Comparison of ENCODE assay signal across 1 cellular context in the genomic region with DNA sequence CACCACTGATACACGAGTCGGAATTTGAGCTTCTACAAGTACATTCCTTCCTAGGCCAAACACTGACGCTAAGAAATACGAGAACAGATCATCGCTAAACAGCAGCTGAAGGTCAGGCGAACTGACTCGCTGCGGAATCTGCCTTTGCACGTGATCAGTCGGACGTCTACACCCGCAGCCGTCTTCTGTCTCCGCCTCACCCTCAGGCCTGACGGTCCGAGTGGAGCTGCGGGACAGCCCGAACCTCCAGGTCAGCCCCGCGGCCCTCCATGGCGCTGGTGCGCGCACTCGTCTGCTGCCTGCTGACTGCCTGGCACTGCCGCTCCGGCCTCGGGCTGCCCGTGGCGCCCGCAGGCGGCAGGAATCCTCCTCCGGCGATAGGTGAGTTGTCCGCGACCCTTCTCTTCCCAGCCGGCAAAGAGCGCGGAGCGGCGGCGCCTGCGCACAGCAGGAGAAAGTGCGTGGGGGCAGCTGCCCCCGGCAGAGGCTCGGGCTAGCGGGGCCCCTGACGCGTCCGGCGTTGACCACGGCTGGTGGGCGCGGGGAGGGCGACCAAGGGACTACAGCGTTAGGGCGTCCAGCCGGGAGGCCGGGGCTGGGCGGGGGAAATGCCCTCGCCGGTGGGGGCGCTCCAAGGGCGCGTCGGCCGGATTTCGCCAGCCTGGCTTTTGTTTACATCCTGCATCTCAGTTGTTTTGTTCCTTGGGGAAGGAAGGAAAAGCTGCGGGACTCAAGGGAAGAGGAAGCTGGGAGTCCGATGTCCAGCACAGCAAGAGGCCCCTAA.
TF ChIP-seq lines count a peak whose summit lies in the region.

A gene with protein sequence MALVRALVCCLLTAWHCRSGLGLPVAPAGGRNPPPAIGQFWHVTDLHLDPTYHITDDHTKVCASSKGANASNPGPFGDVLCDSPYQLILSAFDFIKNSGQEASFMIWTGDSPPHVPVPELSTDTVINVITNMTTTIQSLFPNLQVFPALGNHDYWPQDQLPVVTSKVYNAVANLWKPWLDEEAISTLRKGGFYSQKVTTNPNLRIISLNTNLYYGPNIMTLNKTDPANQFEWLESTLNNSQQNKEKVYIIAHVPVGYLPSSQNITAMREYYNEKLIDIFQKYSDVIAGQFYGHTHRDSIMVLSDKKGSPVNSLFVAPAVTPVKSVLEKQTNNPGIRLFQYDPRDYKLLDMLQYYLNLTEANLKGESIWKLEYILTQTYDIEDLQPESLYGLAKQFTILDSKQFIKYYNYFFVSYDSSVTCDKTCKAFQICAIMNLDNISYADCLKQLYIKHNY (plus strand): TSS at position 181 of the 784 bp plus-strand sequence. CDS start 89 bp downstream, at position 270.

TF ChIP-seq in HepG2, 621 proteins besides CTCF, POLR2A, EP300 and RAD21 (continued from another document and continues in another):
- TF ChIP-seq, protein P1, sequence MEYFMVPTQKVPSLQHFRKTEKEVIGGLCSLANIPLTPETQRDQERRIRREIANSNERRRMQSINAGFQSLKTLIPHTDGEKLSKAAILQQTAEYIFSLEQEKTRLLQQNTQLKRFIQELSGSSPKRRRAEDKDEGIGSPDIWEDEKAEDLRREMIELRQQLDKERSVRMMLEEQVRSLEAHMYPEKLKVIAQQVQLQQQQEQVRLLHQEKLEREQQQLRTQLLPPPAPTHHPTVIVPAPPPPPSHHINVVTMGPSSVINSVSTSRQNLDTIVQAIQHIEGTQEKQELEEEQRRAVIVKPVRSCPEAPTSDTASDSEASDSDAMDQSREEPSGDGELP (IDR thresholded peaks at IDR 0.05; ENCODE audit: borderline replicate concordance, low read depth) = no peak; the same call in 1 of the 2 replicates
- TF ChIP-seq ZNF263 (CRISPR knock-in tag; IDR thresholded peaks at IDR 0.05) (no peak; the same call in 1 of the 2 replicates), YY1 (IDR thresholded peaks at IDR 0.05; ENCODE audit: insufficient read depth, insufficient replicate concordance, low read depth, low read length) (peak; percentile 82), ZNF510 (CRISPR knock-in tag; IDR thresholded peaks at IDR 0.05; ENCODE audit: low read depth) (peak; percentile 83; the same call in 1 of the 2 replicates), PLRG1 (conservative IDR thresholded peaks at IDR 0.05) (no peak), ZFP90 (CRISPR knock-in tag; IDR thresholded peaks at IDR 0.05; ENCODE audit: borderline replicate concordance) (peak; percentile 89; the same call in 1 of the 2 replicates), MAZ (IDR thresholded peaks at IDR 0.05; ENCODE audit: borderline replicate concordance, low read depth, low read length) (peak; percentile 86; the same call in 1 of the 2 replicates), MAZ (CRISPR knock-in tag; IDR thresholded peaks at IDR 0.05; ENCODE audit: low read depth) (peak; percentile 97), ZNF879 (CRISPR knock-in tag; IDR thresholded peaks at IDR 0.05) (peak; percentile 93), ZNF616 (CRISPR knock-in tag; IDR thresholded peaks at IDR 0.05; ENCODE audit: low read depth) (peak; percentile 94), FOSL2 (CRISPR knock-in tag; IDR thresholded peaks at IDR 0.05) (peak; percentile 71), ZNF251 (CRISPR knock-in tag; IDR thresholded peaks at IDR 0.05) (no peak), HDAC2 (CRISPR knock-in tag; IDR thresholded peaks at IDR 0.05) (peak; percentile 86), MED13 (CRISPR knock-in tag; IDR thresholded peaks at IDR 0.05) (peak; percentile 32; the same call in 1 of the 2 replicates), ZNF484 (CRISPR knock-in tag; IDR thresholded peaks at IDR 0.05; ENCODE audit: borderline replicate concordance, low read depth) (no peak)
- TF ChIP-seq, protein P2, sequence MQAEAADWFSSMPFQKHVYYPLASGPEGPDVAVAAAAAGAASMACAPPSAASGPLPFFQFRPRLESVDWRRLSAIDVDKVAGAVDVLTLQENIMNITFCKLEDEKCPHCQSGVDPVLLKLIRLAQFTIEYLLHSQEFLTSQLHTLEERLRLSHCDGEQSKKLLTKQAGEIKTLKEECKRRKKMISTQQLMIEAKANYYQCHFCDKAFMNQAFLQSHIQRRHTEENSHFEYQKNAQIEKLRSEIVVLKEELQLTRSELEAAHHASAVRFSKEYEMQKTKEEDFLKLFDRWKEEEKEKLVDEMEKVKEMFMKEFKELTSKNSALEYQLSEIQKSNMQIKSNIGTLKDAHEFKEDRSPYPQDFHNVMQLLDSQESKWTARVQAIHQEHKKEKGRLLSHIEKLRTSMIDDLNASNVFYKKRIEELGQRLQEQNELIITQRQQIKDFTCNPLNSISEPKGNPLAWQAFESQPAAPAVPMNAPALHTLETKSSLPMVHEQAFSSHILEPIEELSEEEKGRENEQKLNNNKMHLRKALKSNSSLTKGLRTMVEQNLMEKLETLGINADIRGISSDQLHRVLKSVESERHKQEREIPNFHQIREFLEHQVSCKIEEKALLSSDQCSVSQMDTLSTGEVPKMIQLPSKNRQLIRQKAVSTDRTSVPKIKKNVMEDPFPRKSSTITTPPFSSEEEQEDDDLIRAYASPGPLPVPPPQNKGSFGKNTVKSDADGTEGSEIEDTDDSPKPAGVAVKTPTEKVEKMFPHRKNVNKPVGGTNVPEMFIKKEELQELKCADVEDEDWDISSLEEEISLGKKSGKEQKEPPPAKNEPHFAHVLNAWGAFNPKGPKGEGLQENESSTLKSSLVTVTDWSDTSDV (CRISPR knock-in tag; IDR thresholded peaks at IDR 0.05) = no peak; the same call in 1 of the 2 replicates
- TF ChIP-seq, protein P3, sequence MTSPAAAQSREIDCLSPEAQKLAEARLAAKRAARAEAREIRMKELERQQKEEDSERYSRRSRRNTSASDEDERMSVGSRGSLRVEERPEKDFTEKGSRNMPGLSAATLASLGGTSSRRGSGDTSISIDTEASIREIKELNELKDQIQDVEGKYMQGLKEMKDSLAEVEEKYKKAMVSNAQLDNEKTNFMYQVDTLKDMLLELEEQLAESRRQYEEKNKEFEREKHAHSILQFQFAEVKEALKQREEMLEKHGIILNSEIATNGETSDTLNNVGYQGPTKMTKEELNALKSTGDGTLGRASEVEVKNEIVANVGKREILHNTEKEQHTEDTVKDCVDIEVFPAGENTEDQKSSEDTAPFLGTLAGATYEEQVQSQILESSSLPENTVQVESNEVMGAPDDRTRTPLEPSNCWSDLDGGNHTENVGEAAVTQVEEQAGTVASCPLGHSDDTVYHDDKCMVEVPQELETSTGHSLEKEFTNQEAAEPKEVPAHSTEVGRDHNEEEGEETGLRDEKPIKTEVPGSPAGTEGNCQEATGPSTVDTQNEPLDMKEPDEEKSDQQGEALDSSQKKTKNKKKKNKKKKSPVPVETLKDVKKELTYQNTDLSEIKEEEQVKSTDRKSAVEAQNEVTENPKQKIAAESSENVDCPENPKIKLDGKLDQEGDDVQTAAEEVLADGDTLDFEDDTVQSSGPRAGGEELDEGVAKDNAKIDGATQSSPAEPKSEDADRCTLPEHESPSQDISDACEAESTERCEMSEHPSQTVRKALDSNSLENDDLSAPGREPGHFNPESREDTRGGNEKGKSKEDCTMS (CRISPR knock-in tag; conservative IDR thresholded peaks at IDR 0.05) = no peak
- TF ChIP-seq, protein P4, sequence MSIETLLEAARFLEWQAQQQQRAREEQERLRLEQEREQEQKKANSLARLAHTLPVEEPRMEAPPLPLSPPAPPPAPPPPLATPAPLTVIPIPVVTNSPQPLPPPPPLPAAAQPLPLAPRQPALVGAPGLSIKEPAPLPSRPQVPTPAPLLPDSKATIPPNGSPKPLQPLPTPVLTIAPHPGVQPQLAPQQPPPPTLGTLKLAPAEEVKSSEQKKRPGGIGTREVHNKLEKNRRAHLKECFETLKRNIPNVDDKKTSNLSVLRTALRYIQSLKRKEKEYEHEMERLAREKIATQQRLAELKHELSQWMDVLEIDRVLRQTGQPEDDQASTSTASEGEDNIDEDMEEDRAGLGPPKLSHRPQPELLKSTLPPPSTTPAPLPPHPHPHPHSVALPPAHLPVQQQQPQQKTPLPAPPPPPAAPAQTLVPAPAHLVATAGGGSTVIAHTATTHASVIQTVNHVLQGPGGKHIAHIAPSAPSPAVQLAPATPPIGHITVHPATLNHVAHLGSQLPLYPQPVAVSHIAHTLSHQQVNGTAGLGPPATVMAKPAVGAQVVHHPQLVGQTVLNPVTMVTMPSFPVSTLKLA (IDR thresholded peaks at IDR 0.05) = no peak
- TF ChIP-seq, protein P5, sequence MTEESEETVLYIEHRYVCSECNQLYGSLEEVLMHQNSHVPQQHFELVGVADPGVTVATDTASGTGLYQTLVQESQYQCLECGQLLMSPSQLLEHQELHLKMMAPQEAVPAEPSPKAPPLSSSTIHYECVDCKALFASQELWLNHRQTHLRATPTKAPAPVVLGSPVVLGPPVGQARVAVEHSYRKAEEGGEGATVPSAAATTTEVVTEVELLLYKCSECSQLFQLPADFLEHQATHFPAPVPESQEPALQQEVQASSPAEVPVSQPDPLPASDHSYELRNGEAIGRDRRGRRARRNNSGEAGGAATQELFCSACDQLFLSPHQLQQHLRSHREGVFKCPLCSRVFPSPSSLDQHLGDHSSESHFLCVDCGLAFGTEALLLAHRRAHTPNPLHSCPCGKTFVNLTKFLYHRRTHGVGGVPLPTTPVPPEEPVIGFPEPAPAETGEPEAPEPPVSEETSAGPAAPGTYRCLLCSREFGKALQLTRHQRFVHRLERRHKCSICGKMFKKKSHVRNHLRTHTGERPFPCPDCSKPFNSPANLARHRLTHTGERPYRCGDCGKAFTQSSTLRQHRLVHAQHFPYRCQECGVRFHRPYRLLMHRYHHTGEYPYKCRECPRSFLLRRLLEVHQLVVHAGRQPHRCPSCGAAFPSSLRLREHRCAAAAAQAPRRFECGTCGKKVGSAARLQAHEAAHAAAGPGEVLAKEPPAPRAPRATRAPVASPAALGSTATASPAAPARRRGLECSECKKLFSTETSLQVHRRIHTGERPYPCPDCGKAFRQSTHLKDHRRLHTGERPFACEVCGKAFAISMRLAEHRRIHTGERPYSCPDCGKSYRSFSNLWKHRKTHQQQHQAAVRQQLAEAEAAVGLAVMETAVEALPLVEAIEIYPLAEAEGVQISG (CRISPR knock-in tag; IDR thresholded peaks at IDR 0.05) = peak; percentile 86
- TF ChIP-seq, protein P6, sequence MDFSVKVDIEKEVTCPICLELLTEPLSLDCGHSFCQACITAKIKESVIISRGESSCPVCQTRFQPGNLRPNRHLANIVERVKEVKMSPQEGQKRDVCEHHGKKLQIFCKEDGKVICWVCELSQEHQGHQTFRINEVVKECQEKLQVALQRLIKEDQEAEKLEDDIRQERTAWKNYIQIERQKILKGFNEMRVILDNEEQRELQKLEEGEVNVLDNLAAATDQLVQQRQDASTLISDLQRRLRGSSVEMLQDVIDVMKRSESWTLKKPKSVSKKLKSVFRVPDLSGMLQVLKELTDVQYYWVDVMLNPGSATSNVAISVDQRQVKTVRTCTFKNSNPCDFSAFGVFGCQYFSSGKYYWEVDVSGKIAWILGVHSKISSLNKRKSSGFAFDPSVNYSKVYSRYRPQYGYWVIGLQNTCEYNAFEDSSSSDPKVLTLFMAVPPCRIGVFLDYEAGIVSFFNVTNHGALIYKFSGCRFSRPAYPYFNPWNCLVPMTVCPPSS (IDR thresholded peaks at IDR 0.05) = no peak
- TF ChIP-seq, protein P7, sequence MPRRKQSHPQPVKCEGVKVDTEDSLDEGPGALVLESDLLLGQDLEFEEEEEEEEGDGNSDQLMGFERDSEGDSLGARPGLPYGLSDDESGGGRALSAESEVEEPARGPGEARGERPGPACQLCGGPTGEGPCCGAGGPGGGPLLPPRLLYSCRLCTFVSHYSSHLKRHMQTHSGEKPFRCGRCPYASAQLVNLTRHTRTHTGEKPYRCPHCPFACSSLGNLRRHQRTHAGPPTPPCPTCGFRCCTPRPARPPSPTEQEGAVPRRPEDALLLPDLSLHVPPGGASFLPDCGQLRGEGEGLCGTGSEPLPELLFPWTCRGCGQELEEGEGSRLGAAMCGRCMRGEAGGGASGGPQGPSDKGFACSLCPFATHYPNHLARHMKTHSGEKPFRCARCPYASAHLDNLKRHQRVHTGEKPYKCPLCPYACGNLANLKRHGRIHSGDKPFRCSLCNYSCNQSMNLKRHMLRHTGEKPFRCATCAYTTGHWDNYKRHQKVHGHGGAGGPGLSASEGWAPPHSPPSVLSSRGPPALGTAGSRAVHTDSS (CRISPR knock-in tag; conservative IDR thresholded peaks at IDR 0.05) = 0 out of 2 replicates have a peak, but pooled peaks have one; percentile 42
- TF ChIP-seq, protein P8, sequence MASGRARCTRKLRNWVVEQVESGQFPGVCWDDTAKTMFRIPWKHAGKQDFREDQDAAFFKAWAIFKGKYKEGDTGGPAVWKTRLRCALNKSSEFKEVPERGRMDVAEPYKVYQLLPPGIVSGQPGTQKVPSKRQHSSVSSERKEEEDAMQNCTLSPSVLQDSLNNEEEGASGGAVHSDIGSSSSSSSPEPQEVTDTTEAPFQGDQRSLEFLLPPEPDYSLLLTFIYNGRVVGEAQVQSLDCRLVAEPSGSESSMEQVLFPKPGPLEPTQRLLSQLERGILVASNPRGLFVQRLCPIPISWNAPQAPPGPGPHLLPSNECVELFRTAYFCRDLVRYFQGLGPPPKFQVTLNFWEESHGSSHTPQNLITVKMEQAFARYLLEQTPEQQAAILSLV (CRISPR knock-in tag; IDR thresholded peaks at IDR 0.05; ENCODE audit: borderline replicate concordance) = peak; percentile 78; the same call in 1 of the 2 replicates
